Comparison of ENCODE assay signal across 1 cellular context in genomic region chr6:111600588-111601440, GRCh38.
TF ChIP-seq lines count a peak whose summit lies in the region.

No MANE protein-coding gene starts in this region.

TF ChIP-seq in HepG2, 621 proteins besides CTCF, POLR2A, EP300 and RAD21:
- TF ChIP-seq STAT5B (CRISPR knock-in tag; IDR thresholded peaks at IDR 0.05) (no peak), ZNF615 (CRISPR knock-in tag; IDR thresholded peaks at IDR 0.05; ENCODE audit: borderline replicate concordance) (no peak), ZNF121 (CRISPR knock-in tag; IDR thresholded peaks at IDR 0.05) (no peak), LRRFIP1 (CRISPR knock-in tag; conservative IDR thresholded peaks at IDR 0.05) (no peak), FOXP1 (IDR thresholded peaks at IDR 0.05) (no peak), FOXP1 (CRISPR knock-in tag; IDR thresholded peaks at IDR 0.05) (no peak), ZNF646 (CRISPR knock-in tag; IDR thresholded peaks at IDR 0.05) (no peak), ZNF850 (CRISPR knock-in tag; conservative IDR thresholded peaks at IDR 0.05) (no peak), ZNF766 (CRISPR knock-in tag; IDR thresholded peaks at IDR 0.05; ENCODE audit: borderline replicate concordance) (no peak), MAFF (IDR thresholded peaks at IDR 0.05; ENCODE audit: low read depth, low read length) (no peak), KAT8 (CRISPR knock-in tag; IDR thresholded peaks at IDR 0.05) (no peak), ZSCAN12 (CRISPR knock-in tag; IDR thresholded peaks at IDR 0.05) (no peak), HMGA1 (CRISPR knock-in tag; conservative IDR thresholded peaks at IDR 0.05) (no peak), NFAT5 (CRISPR knock-in tag; IDR thresholded peaks at IDR 0.05) (no peak), MTA1 (CRISPR knock-in tag; IDR thresholded peaks at IDR 0.05; ENCODE audit: borderline replicate concordance) (no peak), DDIT3 (CRISPR knock-in tag; IDR thresholded peaks at IDR 0.05) (no peak), KLF9 (CRISPR knock-in tag; IDR thresholded peaks at IDR 0.05; ENCODE audit: low read depth) (no peak)
